ENCODE assay signal across 33 cellular contexts in genomic region chr4:33390977-33391376, GRCh38.
"Had no signal": no experiment of that assay in that cellular context is flagged by ENCODE, and none has a peak within 500 bp of the region (broad histone marks: within the 10 kb centered on the region; RNA-seq: fewer than 3 reads in every experiment).

No MANE protein-coding gene starts in this region.

- DNase-seq: activated B cell treated with CpG ODN at 0.5 μM for 24 hours; activated CD4-positive, alpha-beta memory T cell treated with anti-CD3 and anti-CD28 coated beads for 36 hours; activated CD4-positive, alpha-beta T cell treated with anti-CD3 and anti-CD28 coated beads for 4 hours; activated CD4-positive, alpha-beta T cell treated with anti-CD3 and anti-CD28 coated beads, Interleukin-2, amount 10 ng/mL, durations not matched to agents 24 days and 14 days; activated CD4-positive, alpha-beta T cell treated with anti-CD3 and anti-CD28 coated beads, Interleukin-2, amount 50 U/mL, for 1 hour; activated CD4-positive, alpha-beta T cell treated with anti-CD3 and anti-CD28 coated beads, Interleukin-2, amount 50 U/mL, for 4 hours; activated CD4-positive, CD25-positive, alpha-beta regulatory T cell treated with anti-CD3 and anti-CD28 coated beads, Interleukin-2, amount 50 U/mL, for 72 hours; activated CD8-positive, alpha-beta memory T cell treated with anti-CD3 and anti-CD28 coated beads, Interleukin-2, amount 50 U/mL, for 4 hours; activated CD8-positive, alpha-beta T cell treated with anti-CD3 and anti-CD28 coated beads for 36 hours; activated effector memory CD4-positive, alpha-beta T cell treated with anti-CD3 and anti-CD28 coated beads, Interleukin-2, amount 50 U/mL, for 16 hours; activated gamma-delta T cell treated with Interleukin-2 at 50 U/mL for 16 hours; activated naive CD4-positive, alpha-beta T cell; activated naive CD4-positive, alpha-beta T cell treated with anti-CD3 and anti-CD28 coated beads for 36 hours; activated naive CD4-positive, alpha-beta T cell treated with anti-CD3 and anti-CD28 coated beads, Interleukin-2, amount 50 U/mL, for 16 hours; activated naive CD8-positive, alpha-beta T cell treated with anti-CD3 and anti-CD28 coated beads for 36 hours; activated T-cell treated with anti-CD3 and anti-CD28 coated beads for 4 hours; activated T-cell treated with anti-CD3 and anti-CD28 coated beads, Interleukin-2, amount 50 U/mL, for 1 hour; activated T-cell treated with anti-CD3 and anti-CD28 coated beads, Interleukin-2, amount 50 U/mL, for 4 hours; activated T-cell treated with anti-CD3 and anti-CD28 coated beads, Interleukin-2, amount 50 U/mL, for 72 hours; adrenal gland; amniotic stem cell; aorta; body of pancreas; brain microvascular endothelial cell; central memory CD4-positive, alpha-beta T cell; T-helper 2 cell; T-helper 9 cell had no signal

- H3K4me3 ChIP-seq: adrenal gland, body of pancreas, breast epithelium had no signal

- H3K36me3 ChIP-seq: adrenal gland, brain microvascular endothelial cell, breast epithelium had no signal

- H3K27me3 ChIP-seq: adrenal gland, body of pancreas, brain microvascular endothelial cell, breast epithelium had no signal

- ATAC-seq: activated CD8-positive, alpha-beta T cell treated with anti-CD3 and anti-CD28 coated beads for 36 hours; activated naive CD4-positive, alpha-beta T cell treated with anti-CD3 and anti-CD28 coated beads, Interleukin-2, amount 50 U/mL, for 72 hours; activated T-cell treated with anti-CD3 and anti-CD28 coated beads, Interleukin-2, amount 50 U/mL, for 4 hours; activated T-cell treated with anti-CD3 and anti-CD28 coated beads, Interleukin-2, amount 50 U/mL, for 72 hours; activated T-helper 17 cell treated with anti-CD3 and anti-CD28 coated beads, Interleukin-2, amount 50 U/mL, for 72 hours; body of pancreas had no signal

- H3K27ac ChIP-seq: adrenal gland, body of pancreas, brain microvascular endothelial cell, breast epithelium, VCaP had no signal

- FAIRE-seq: astrocyte, TTC549 had no signal

- H3K9me3 ChIP-seq: adrenal gland, body of pancreas, breast epithelium had no signal
